In genomic region chr19:12722566-12723382, GRCh38 we compare ENCODE assay signal across 1 cellular context.
A peak's percentile ranks its signal among the peaks of the same experiment; 100 is the strongest.
TF ChIP-seq lines count a peak whose summit lies in the region.

No MANE protein-coding gene starts in this region.

TF ChIP-seq in HepG2, 621 proteins besides CTCF, POLR2A, EP300 and RAD21 (continued from another document and continues in another):
- TF ChIP-seq ZUFSP (CRISPR knock-in tag; IDR thresholded peaks at IDR 0.05; ENCODE audit: borderline replicate concordance): no peak
- TF ChIP-seq ZNF329 (CRISPR knock-in tag; IDR thresholded peaks at IDR 0.05; ENCODE audit: low read depth): no peak
- no peak for TF ChIP-seq ZNF713 (CRISPR knock-in tag; IDR thresholded peaks at IDR 0.05)
- no peak for TF ChIP-seq ZNF282 (IDR thresholded peaks at IDR 0.05; ENCODE audit: partially characterized antibody)
- no peak for TF ChIP-seq PPARG (CRISPR knock-in tag; conservative IDR thresholded peaks at IDR 0.05)
- no peak for TF ChIP-seq ZNF225 (CRISPR knock-in tag; IDR thresholded peaks at IDR 0.05)
- no peak for TF ChIP-seq HDAC6 (IDR thresholded peaks at IDR 0.05; ENCODE audit: low read depth, low read length)
- TF ChIP-seq ZNF446 (CRISPR knock-in tag; IDR thresholded peaks at IDR 0.05): no peak
- TF ChIP-seq HES4 (CRISPR knock-in tag; IDR thresholded peaks at IDR 0.05; ENCODE audit: borderline replicate concordance): no peak
- TF ChIP-seq ZNF773 (CRISPR knock-in tag; IDR thresholded peaks at IDR 0.05; ENCODE audit: borderline replicate concordance): no peak
- TF ChIP-seq ZFP90 (CRISPR knock-in tag; IDR thresholded peaks at IDR 0.05; ENCODE audit: borderline replicate concordance): no peak
- no peak for TF ChIP-seq ZNF598 (CRISPR knock-in tag; IDR thresholded peaks at IDR 0.05; ENCODE audit: borderline replicate concordance)
- TF ChIP-seq HNRNPL (IDR thresholded peaks at IDR 0.05; ENCODE audit: low read depth, low read length): no peak
- peak; percentile 61 for TF ChIP-seq MIXL1 (CRISPR knock-in tag; IDR thresholded peaks at IDR 0.05)
- TF ChIP-seq RORA (CRISPR knock-in tag; IDR thresholded peaks at IDR 0.05): no peak
- no peak for TF ChIP-seq ZNF484 (CRISPR knock-in tag; IDR thresholded peaks at IDR 0.05; ENCODE audit: borderline replicate concordance, low read depth)
- TF ChIP-seq ZC3H13 (CRISPR knock-in tag; IDR thresholded peaks at IDR 0.05): peak; percentile 23; the same call in 1 of the 2 replicates
- TF ChIP-seq FOXC1 (CRISPR knock-in tag; IDR thresholded peaks at IDR 0.05; ENCODE audit: borderline replicate concordance): no peak
- no peak for TF ChIP-seq ZNF350 (CRISPR knock-in tag; IDR thresholded peaks at IDR 0.05; ENCODE audit: borderline replicate concordance, low read depth)
- TF ChIP-seq ZNF562 (CRISPR knock-in tag; IDR thresholded peaks at IDR 0.05; ENCODE audit: borderline replicate concordance): no peak
- TF ChIP-seq U2AF1 (optimal IDR thresholded peaks at IDR 0.05; ENCODE audit: low read depth, low read length): peak; percentile 89
- TF ChIP-seq ZNF407 (CRISPR knock-in tag; IDR thresholded peaks at IDR 0.05; ENCODE audit: not compliant biosample characterization): no peak
- no peak for TF ChIP-seq FUBP1 (CRISPR knock-in tag; IDR thresholded peaks at IDR 0.05; ENCODE audit: borderline replicate concordance)
- peak; percentile 57 for TF ChIP-seq GABPA (IDR thresholded peaks at IDR 0.05; ENCODE audit: low read depth, low read length)
- TF ChIP-seq GABPA (CRISPR knock-in tag; IDR thresholded peaks at IDR 0.05; ENCODE audit: low read depth): peak; percentile 93
- 0 out of 2 replicates have a peak, but pooled peaks have one; percentile 56 for TF ChIP-seq HINFP (CRISPR knock-in tag; IDR thresholded peaks at IDR 0.05; ENCODE audit: low read depth)
- no peak for TF ChIP-seq SMYD3 (CRISPR knock-in tag; IDR thresholded peaks at IDR 0.05)
- 0 out of 2 replicates have a peak, but pooled peaks have one; percentile 55 for TF ChIP-seq TRIM22 (IDR thresholded peaks at IDR 0.05)
- no peak for TF ChIP-seq ZNF530 (CRISPR knock-in tag; IDR thresholded peaks at IDR 0.05; ENCODE audit: low read depth)
- TF ChIP-seq ZNF788 (CRISPR knock-in tag; IDR thresholded peaks at IDR 0.05; ENCODE audit: borderline replicate concordance): peak; percentile 76; the same call in 1 of the 2 replicates
- no peak for TF ChIP-seq XBP1 (CRISPR knock-in tag; IDR thresholded peaks at IDR 0.05)
- TF ChIP-seq ELK4 (CRISPR knock-in tag; IDR thresholded peaks at IDR 0.05; ENCODE audit: borderline replicate concordance): no peak
- TF ChIP-seq FLYWCH1 (CRISPR knock-in tag; IDR thresholded peaks at IDR 0.05): no peak
- no peak for TF ChIP-seq ZNF18 (CRISPR knock-in tag; IDR thresholded peaks at IDR 0.05; ENCODE audit: insufficient replicate concordance)
- TF ChIP-seq NRL (CRISPR knock-in tag; IDR thresholded peaks at IDR 0.05; ENCODE audit: borderline replicate concordance): no peak
- TF ChIP-seq ZNF766 (CRISPR knock-in tag; IDR thresholded peaks at IDR 0.05; ENCODE audit: borderline replicate concordance): no peak
- no peak for TF ChIP-seq IKZF4 (CRISPR knock-in tag; IDR thresholded peaks at IDR 0.05; ENCODE audit: borderline replicate concordance, low read depth, not compliant biosample characterization)
- TF ChIP-seq ZBTB33 (CRISPR knock-in tag; IDR thresholded peaks at IDR 0.05): no peak; the same call in 1 of the 2 replicates
- TF ChIP-seq SMAD3 (CRISPR knock-in tag; IDR thresholded peaks at IDR 0.05): no peak
- TF ChIP-seq SOX5 (CRISPR knock-in tag; IDR thresholded peaks at IDR 0.05; ENCODE audit: borderline replicate concordance): peak; percentile 40; the same call in 1 of the 2 replicates
- no peak for TF ChIP-seq ZFAT (CRISPR knock-in tag; conservative IDR thresholded peaks at IDR 0.05)
- TF ChIP-seq ZBTB25 (CRISPR knock-in tag; IDR thresholded peaks at IDR 0.05): peak; percentile 46; the same call in 1 of the 2 replicates
